Comparison of ENCODE assay signal across 32 cellular contexts in the genomic region with DNA sequence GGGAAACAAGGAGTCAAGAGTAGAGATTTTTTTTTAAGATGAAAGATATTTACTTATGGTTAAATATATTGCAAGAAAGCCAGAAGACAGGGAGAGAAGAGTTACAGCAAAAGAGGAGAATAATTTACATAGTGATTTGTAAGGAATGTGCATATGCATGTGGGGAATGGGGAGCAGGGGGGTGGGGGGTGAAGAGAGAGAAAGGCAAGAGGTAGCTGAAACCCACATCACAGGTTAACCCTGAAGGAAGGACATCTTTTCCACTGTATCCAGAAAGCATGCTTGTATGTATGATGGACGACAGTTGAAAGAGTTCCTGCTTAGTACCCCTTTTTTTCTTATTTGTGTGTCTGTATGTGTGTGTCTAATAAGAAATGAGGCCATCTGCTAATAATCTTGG.
"Had no signal": no experiment of that assay in that cellular context is flagged by ENCODE, and none has a peak within 500 bp of the region (broad histone marks: within the 10 kb centered on the region; RNA-seq: fewer than 3 reads in every experiment).

No MANE protein-coding gene starts in this region.

- H3K4me1 Mint-ChIP-seq: naive thymus-derived CD8-positive, alpha-beta T cell; stimulated activated naive CD8-positive, alpha-beta T cell treated with anti-CD3 and anti-CD28 coated beads, Interleukin-15, amount 100 ng/mL, for 72 hours had no signal

- H3K27me3 Mint-ChIP-seq: naive thymus-derived CD8-positive, alpha-beta T cell; natural killer cell treated with Interleukin-12 subunit alpha and Interleukin-12 subunit beta and Interleukin-15 and Interleukin-18, amount 100 ng/mL, for 72 hours; progenitor cell of endocrine pancreas; stimulated activated memory B cell treated with anti-CD40 and anti-IgM and Interleukin-4, amounts not matched to agents 10 μg/mL and 1 μg/mL and 100 μg/mL, for 72 hours; stimulated activated naive CD8-positive, alpha-beta T cell treated with anti-CD3 and anti-CD28 coated beads, Interleukin-15, amount 100 ng/mL, for 72 hours; type B pancreatic cell had no signal

- H3K79me2 ChIP-seq: parathyroid adenoma had no signal

- ATAC-seq: naive thymus-derived CD8-positive, alpha-beta T cell; natural killer cell treated with Interleukin-12 subunit alpha and Interleukin-12 subunit beta and Interleukin-15 and Interleukin-18, amount 100 ng/mL, for 72 hours; psoas muscle; right cardiac atrium; sciatic nerve; stimulated activated memory B cell treated with anti-CD40 and anti-IgM and Interleukin-4, amounts not matched to agents 10 μg/mL and 1 μg/mL and 100 μg/mL, for 72 hours; stimulated activated naive CD8-positive, alpha-beta T cell treated with anti-CD3 and anti-CD28 coated beads, Interleukin-15, amount 100 ng/mL, for 72 hours; stimulated activated naive CD8-positive, alpha-beta T cell treated with anti-CD3 and anti-CD28 coated beads, Interleukin-15, Interleukin-2, amounts not matched to agents 100 U/mL and 50 U/mL, for 24 hours; upper lobe of right lung had no signal

- H2AFZ ChIP-seq: parathyroid adenoma had no signal

- H3K27me3 ChIP-seq: neutrophil, spleen, suprapubic skin, testis, tibial artery, transverse colon, upper lobe of right lung, uterus had no signal

- H3K4me3 ChIP-seq: ovary, psoas muscle, skin epidermis, smooth muscle cell, spleen, suprapubic skin, testis, tibial artery, transverse colon, upper lobe of right lung, uterus had no signal

- H3K9ac ChIP-seq: parathyroid adenoma had no signal

- H3K36me3 ChIP-seq: neutrophil, ovary, spleen, suprapubic skin, tibial artery, transverse colon, upper lobe of right lung, uterus had no signal

- H3K27ac Mint-ChIP-seq: naive thymus-derived CD8-positive, alpha-beta T cell; natural killer cell treated with Interleukin-12 subunit alpha and Interleukin-12 subunit beta and Interleukin-15 and Interleukin-18, amount 100 ng/mL, for 72 hours; nephron progenitor cell; progenitor cell of endocrine pancreas; stimulated activated memory B cell treated with anti-CD40 and anti-IgM and Interleukin-4, amounts not matched to agents 10 μg/mL and 1 μg/mL and 100 μg/mL, for 72 hours; stimulated activated naive CD8-positive, alpha-beta T cell treated with anti-CD3 and anti-CD28 coated beads, Interleukin-15, amount 100 ng/mL, for 72 hours; type B pancreatic cell had no signal

- H3K4me3 Mint-ChIP-seq: naive thymus-derived CD8-positive, alpha-beta T cell; natural killer cell treated with Interleukin-12 subunit alpha and Interleukin-12 subunit beta and Interleukin-15 and Interleukin-18, amount 100 ng/mL, for 72 hours; nephron progenitor cell; neural crest cell; stimulated activated memory B cell treated with anti-CD40 and anti-IgM and Interleukin-4, amounts not matched to agents 10 μg/mL and 1 μg/mL and 100 μg/mL, for 72 hours; stimulated activated naive CD8-positive, alpha-beta T cell treated with anti-CD3 and anti-CD28 coated beads, Interleukin-15, amount 100 ng/mL, for 72 hours; type B pancreatic cell had no signal

- H3K36me3 Mint-ChIP-seq: naive thymus-derived CD8-positive, alpha-beta T cell; natural killer cell treated with Interleukin-12 subunit alpha and Interleukin-12 subunit beta and Interleukin-15 and Interleukin-18, amount 100 ng/mL, for 72 hours; stimulated activated memory B cell treated with anti-CD40 and anti-IgM and Interleukin-4, amounts not matched to agents 10 μg/mL and 1 μg/mL and 100 μg/mL, for 72 hours; type B pancreatic cell had no signal

- H3K4me1 ChIP-seq: parathyroid adenoma, psoas muscle, suprapubic skin, testis, tibial artery, transverse colon, upper lobe of right lung, uterus had no signal

- H3K9me3 Mint-ChIP-seq: nephron progenitor cell; neural crest cell; stimulated activated memory B cell treated with anti-CD40 and anti-IgM and Interleukin-4, amounts not matched to agents 10 μg/mL and 1 μg/mL and 100 μg/mL, for 72 hours; type B pancreatic cell had no signal

- H3K4me2 ChIP-seq: smooth muscle cell had no signal

- DNase-seq: naive thymus-derived CD8-positive, alpha-beta T cell; nephron progenitor cell; nucleus accumbens; ovary; spleen; stimulated activated CD4-positive, alpha-beta T cell treated with anti-CD3 and anti-CD28 coated beads, Interleukin-12 subunit alpha, Interleukin-12 subunit beta, amount 100 ng/mL, for 4 hours; stimulated activated CD4-positive, alpha-beta T cell treated with anti-CD3 and anti-CD28 coated beads, Interleukin-1b, Interleukin-23, amount 100 ng/mL, for 48 hours; stimulated activated CD4-positive, alpha-beta T cell treated with anti-CD3 and anti-CD28 coated beads, Interleukin-4, amount 100 ng/mL, for 1 hour; stimulated activated CD4-positive, alpha-beta T cell treated with anti-CD3 and anti-CD28 coated beads, Interleukin-4, amount 100 ng/mL, for 4 hours; stimulated activated CD8-positive, alpha-beta memory T cell treated with anti-CD3 and anti-CD28 coated beads, Interleukin-4, amount 100 ng/mL, for 48 hours; stimulated activated naive CD4-positive, alpha-beta T cell; stimulated activated naive CD8-positive, alpha-beta T cell treated with anti-CD3 and anti-CD28 coated beads, Interleukin-15, amount 100 ng/mL, for 72 hours; stimulated activated naive CD8-positive, alpha-beta T cell treated with anti-CD3 and anti-CD28 coated beads, Interleukin-15, Interleukin-2, amounts not matched to agents 100 U/mL and 50 U/mL, for 24 hours; substantia nigra; testis; tibial artery; transverse colon; upper lobe of right lung; uterus had no signal

- H3K27ac ChIP-seq: neutrophil, ovary, parathyroid adenoma, psoas muscle, skin epidermis, spleen, suprapubic skin, testis, tibial artery, transverse colon, upper lobe of right lung, uterus had no signal

- H3K9me3 ChIP-seq: neutrophil, ovary, psoas muscle, spleen, suprapubic skin, testis, tibial artery, transverse colon, upper lobe of right lung, uterus had no signal
